Comparison of ENCODE assay signal across 1 cellular context in the genomic region with DNA sequence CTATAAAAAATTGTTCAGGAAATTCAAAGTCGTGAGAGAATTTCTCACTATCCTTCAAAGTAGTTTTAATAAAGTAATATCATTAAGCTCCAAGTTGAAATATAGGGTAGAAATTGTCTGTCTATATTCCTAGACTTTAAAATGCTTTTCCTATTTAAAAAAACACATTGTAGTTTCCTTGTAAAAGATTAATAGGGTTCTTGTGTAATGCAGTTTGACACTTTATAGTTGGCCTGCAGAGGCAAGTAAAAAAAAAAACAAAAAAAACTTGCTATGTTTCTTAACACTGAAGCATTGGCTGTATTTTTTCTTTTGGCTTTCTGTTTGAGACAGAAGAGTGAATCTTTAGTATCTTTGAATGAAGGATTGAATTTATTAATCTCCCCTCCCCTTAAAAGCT.
TF ChIP-seq lines count a peak whose summit lies in the region.

No MANE protein-coding gene starts in this region.

TF ChIP-seq in HepG2, 621 proteins besides CTCF, POLR2A, EP300 and RAD21:
- TF ChIP-seq HMG20A (CRISPR knock-in tag; IDR thresholded peaks at IDR 0.05; ENCODE audit: borderline replicate concordance), result no peak
- no peak for TF ChIP-seq ZNF747 (CRISPR knock-in tag; IDR thresholded peaks at IDR 0.05; ENCODE audit: borderline replicate concordance)
- no peak for TF ChIP-seq SAP130 (CRISPR knock-in tag; IDR thresholded peaks at IDR 0.05; ENCODE audit: low read depth)
- TF ChIP-seq, protein P1, sequence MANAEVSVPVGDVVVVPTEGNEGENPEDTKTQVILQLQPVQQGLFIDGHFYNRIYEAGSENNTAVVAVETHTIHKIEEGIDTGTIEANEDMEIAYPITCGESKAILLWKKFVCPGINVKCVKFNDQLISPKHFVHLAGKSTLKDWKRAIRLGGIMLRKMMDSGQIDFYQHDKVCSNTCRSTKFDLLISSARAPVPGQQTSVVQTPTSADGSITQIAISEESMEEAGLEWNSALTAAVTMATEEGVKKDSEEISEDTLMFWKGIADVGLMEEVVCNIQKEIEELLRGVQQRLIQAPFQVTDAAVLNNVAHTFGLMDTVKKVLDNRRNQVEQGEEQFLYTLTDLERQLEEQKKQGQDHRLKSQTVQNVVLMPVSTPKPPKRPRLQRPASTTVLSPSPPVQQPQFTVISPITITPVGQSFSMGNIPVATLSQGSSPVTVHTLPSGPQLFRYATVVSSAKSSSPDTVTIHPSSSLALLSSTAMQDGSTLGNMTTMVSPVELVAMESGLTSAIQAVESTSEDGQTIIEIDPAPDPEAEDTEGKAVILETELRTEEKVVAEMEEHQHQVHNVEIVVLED (CRISPR knock-in tag; IDR thresholded peaks at IDR 0.05; ENCODE audit: borderline replicate concordance), result no peak
- TF ChIP-seq ZNF607 (CRISPR knock-in tag; IDR thresholded peaks at IDR 0.05; ENCODE audit: borderline replicate concordance), result no peak
